In genomic region chr6:43290353-43290904, GRCh38 we compare ENCODE assay signal across 1 cellular context.
TF ChIP-seq lines count a peak whose summit lies in the region.

No MANE protein-coding gene starts in this region.

TF ChIP-seq in HepG2, 621 proteins besides CTCF, POLR2A, EP300 and RAD21:
- TF ChIP-seq ZNF235 (CRISPR knock-in tag; IDR thresholded peaks at IDR 0.05; ENCODE audit: borderline replicate concordance) (0 out of 2 replicates have a peak, but pooled peaks have one; percentile 60), MYC (CRISPR knock-in tag; IDR thresholded peaks at IDR 0.05; ENCODE audit: borderline replicate concordance) (no peak), KDM1A (CRISPR knock-in tag; IDR thresholded peaks at IDR 0.05) (peak; percentile 24; the same call in 1 of the 2 replicates), CEBPG (CRISPR knock-in tag; IDR thresholded peaks at IDR 0.05) (peak; percentile 58), EHMT2 (IDR thresholded peaks at IDR 0.05; ENCODE audit: borderline replicate concordance, low read depth, low read length) (peak; percentile 63; the same call in 1 of the 2 replicates), EED (CRISPR knock-in tag; IDR thresholded peaks at IDR 0.05) (no peak), KDM5B (CRISPR knock-in tag; IDR thresholded peaks at IDR 0.05; ENCODE audit: borderline replicate concordance) (peak; percentile 42; the same call in 1 of the 2 replicates), CC2D1A (CRISPR knock-in tag; IDR thresholded peaks at IDR 0.05) (peak; percentile 4; the same call in 1 of the 2 replicates), RFXAP (CRISPR knock-in tag; IDR thresholded peaks at IDR 0.05; ENCODE audit: borderline replicate concordance) (no peak), KLF11 (CRISPR knock-in tag; IDR thresholded peaks at IDR 0.05) (peak; percentile 1; the same call in 1 of the 2 replicates), ZFP91 (CRISPR knock-in tag; IDR thresholded peaks at IDR 0.05; ENCODE audit: borderline replicate concordance) (0 out of 2 replicates have a peak, but pooled peaks have one; percentile 5), ZNF781 (CRISPR knock-in tag; IDR thresholded peaks at IDR 0.05; ENCODE audit: borderline replicate concordance, not compliant biosample characterization) (peak; percentile 45), ADNP (CRISPR knock-in tag; IDR thresholded peaks at IDR 0.05) (peak; percentile 38; the same call in 1 of the 2 replicates), PHF20 (CRISPR knock-in tag; IDR thresholded peaks at IDR 0.05) (0 out of 2 replicates have a peak, but pooled peaks have one; percentile 8), ETV5 (CRISPR knock-in tag; IDR thresholded peaks at IDR 0.05; ENCODE audit: borderline replicate concordance) (no peak), CHD4 (IDR thresholded peaks at IDR 0.05; ENCODE audit: borderline replicate concordance, low read length) (peak; percentile 97; the same call in 1 of the 2 replicates), HBP1 (CRISPR knock-in tag; IDR thresholded peaks at IDR 0.05; ENCODE audit: low read depth) (no peak), ZNF3 (CRISPR knock-in tag; IDR thresholded peaks at IDR 0.05) (peak; percentile 28; the same call in 1 of the 2 replicates)
- TF ChIP-seq, protein P1, sequence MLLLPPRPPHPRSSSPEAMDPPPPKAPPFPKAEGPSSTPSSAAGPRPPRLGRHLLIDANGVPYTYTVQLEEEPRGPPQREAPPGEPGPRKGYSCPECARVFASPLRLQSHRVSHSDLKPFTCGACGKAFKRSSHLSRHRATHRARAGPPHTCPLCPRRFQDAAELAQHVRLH (CRISPR knock-in tag; IDR thresholded peaks at IDR 0.05; ENCODE audit: borderline replicate concordance, low read depth) = peak; percentile 20; the same call in 1 of the 2 replicates
- TF ChIP-seq, protein P2, sequence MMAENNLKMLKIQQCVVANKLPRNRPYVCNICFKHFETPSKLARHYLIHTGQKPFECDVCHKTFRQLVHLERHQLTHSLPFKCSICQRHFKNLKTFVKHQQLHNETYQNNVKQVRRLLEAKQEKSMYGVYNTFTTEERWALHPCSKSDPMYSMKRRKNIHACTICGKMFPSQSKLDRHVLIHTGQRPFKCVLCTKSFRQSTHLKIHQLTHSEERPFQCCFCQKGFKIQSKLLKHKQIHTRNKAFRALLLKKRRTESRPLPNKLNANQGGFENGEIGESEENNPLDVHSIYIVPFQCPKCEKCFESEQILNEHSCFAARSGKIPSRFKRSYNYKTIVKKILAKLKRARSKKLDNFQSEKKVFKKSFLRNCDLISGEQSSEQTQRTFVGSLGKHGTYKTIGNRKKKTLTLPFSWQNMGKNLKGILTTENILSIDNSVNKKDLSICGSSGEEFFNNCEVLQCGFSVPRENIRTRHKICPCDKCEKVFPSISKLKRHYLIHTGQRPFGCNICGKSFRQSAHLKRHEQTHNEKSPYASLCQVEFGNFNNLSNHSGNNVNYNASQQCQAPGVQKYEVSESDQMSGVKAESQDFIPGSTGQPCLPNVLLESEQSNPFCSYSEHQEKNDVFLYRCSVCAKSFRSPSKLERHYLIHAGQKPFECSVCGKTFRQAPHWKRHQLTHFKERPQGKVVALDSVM (CRISPR knock-in tag; IDR thresholded peaks at IDR 0.05) = peak; percentile 98
- TF ChIP-seq, protein P3, sequence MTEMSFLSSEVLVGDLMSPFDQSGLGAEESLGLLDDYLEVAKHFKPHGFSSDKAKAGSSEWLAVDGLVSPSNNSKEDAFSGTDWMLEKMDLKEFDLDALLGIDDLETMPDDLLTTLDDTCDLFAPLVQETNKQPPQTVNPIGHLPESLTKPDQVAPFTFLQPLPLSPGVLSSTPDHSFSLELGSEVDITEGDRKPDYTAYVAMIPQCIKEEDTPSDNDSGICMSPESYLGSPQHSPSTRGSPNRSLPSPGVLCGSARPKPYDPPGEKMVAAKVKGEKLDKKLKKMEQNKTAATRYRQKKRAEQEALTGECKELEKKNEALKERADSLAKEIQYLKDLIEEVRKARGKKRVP (CRISPR knock-in tag; IDR thresholded peaks at IDR 0.05) = no peak
TF ChIP-seq in HepG2: peak in this region for 15.
